27 cellular contexts compared by ENCODE assay signal in genomic region chr12:57181561-57182155, GRCh38. TPM values are rescaled to one million over a fixed set of nuclear protein-coding genes. Genes with fewer than 3 reads are reported as not detected.
A peak's percentile ranks its signal among the peaks of the same experiment; 100 is the strongest.
DNase-seq lines count a peak whose midpoint lies in the region; ATAC-seq and TF ChIP-seq lines count a peak whose summit lies in the region.
"Had no signal": no experiment of that assay in that cellular context is flagged by ENCODE, and none has a peak within 500 bp of the region (broad histone marks: within the 10 kb centered on the region; RNA-seq: fewer than 3 reads in every experiment).

No MANE protein-coding gene starts in this region.

- no peak overlapping the region for H3K14ac ChIP-seq in H9 (ENCODE audit: insufficient read depth, low read length)

- no peak overlapping the region for H3K4ac ChIP-seq in H9 (ENCODE audit: low read depth, low read length)

- no peak overlapping the region for H2BK12ac ChIP-seq in H9 (ENCODE audit: insufficient read length, low read depth, low read length)

- H3K18ac ChIP-seq in H9 (ENCODE audit: insufficient read length, low read depth, low read length), result no peak overlapping the region

- H2BK15ac ChIP-seq in H9 (ENCODE audit: low read depth, low read length), result no peak overlapping the region

- H3K4me2 ChIP-seq in H9 (ENCODE audit: insufficient read depth, insufficient read length, low read length), result no peak overlapping the region

- no peak overlapping the region for H3K4me3 ChIP-seq in BJ (ENCODE audit: low read depth, low read length)
- H3K4me3 ChIP-seq: SK-N-MC, uterus had no signal

- H2AFZ ChIP-seq in H9 (ENCODE audit: low read length), result no peak overlapping the region

- no peak overlapping the region for H4K8ac ChIP-seq in H9 (replicated peaks; ENCODE audit: insufficient read length, low read depth, low read length)

- H3K56ac ChIP-seq in H9 (ENCODE audit: insufficient read length, low read depth, low read length), result no peak overlapping the region

- no peaks in the 10 kb centered on the region for H4K20me1 ChIP-seq in H9 (ENCODE audit: control insufficient read depth, insufficient read depth, insufficient read length)

- H2BK120ac ChIP-seq in H9 (ENCODE audit: low read depth, low read length, poor library complexity, severe bottlenecking), result no peak overlapping the region

- peak; percentile 77 for DNase-seq in BJ (ENCODE audit: low read depth)
- DNase-seq in H9, result no peak
- peak; percentile 37 for DNase-seq in epidermal melanocyte (ENCODE audit: insufficient read length, low spot score)
- no peak for DNase-seq in midbrain (lab: John Stamatoyannopoulos, UW)
- DNase-seq in NCI-H1694 treated with DMSO at 0.1 percent for 48 hours (lab: John Stamatoyannopoulos, UW), result no peak
- DNase-seq: activated CD4-positive, alpha-beta T cell treated with anti-CD3 and anti-CD28 coated beads, Interleukin-2, amount 50 U/mL, for 48 hours; activated CD8-positive, alpha-beta memory T cell treated with anti-CD3 and anti-CD28 coated beads, Interleukin-2, amount 50 U/mL, for 48 hours; activated naive CD8-positive, alpha-beta T cell treated with anti-CD3 and anti-CD28 coated beads, Interleukin-2, amount 10 ng/mL, durations not matched to agents 7 days and 5 days; DMS79; effector memory CD4-positive, alpha-beta T cell; IMR-90; NCI-H1436; NCI-H2171 treated with DMSO at 0.1 percent for 48 hours; NCI-H526; substantia nigra; T-helper 2 cell; uterus; WERI-Rb-1 had no signal

- TF ChIP-seq CTCF in BJ (IDR thresholded peaks at IDR 0.05; ENCODE audit: insufficient read depth, low read depth, low read length) (no peak), H9 (conservative IDR thresholded peaks at IDR 0.05) (no peak), nephron (IDR thresholded peaks at IDR 0.05; ENCODE audit: unreplicated experiment in 3 of 3) (no peak)

- no peak overlapping the region for H2BK20ac ChIP-seq in H9 (ENCODE audit: low read depth, low read length, poor library complexity, severe bottlenecking)

- peaks cover 85% of the 10 kb centered on the region for H3K36me3 ChIP-seq in BJ (ENCODE audit: control insufficient read depth, insufficient read depth, low read length)
- H3K36me3 ChIP-seq: uterus had no signal

- H2BK5ac ChIP-seq in H9 (ENCODE audit: insufficient read length, low read length), result no peak overlapping the region

- peak overlapping the region in 2 of 3 experiments; percentile 30 to 32; a peak in 3 of 7 replicates for H3K27ac Mint-ChIP-seq in H9
- peak overlapping the region in 2 of 3 experiments; percentile 6 to 11 for H3K27ac Mint-ChIP-seq in nephron
- H3K27ac Mint-ChIP-seq: activated naive CD8-positive, alpha-beta T cell treated with anti-CD3 and anti-CD28 coated beads, Interleukin-2, amount 10 ng/mL, durations not matched to agents 7 days and 5 days; natural killer cell treated with Interleukin-12 subunit alpha and Interleukin-12 subunit beta and Interleukin-15 and Interleukin-18, amount 100 ng/mL, for 72 hours had no signal

- H3K23ac ChIP-seq in H9 (ENCODE audit: insufficient read length, low read depth, low read length), result no peak overlapping the region

- no peaks in the 10 kb centered on the region for H3K79me1 ChIP-seq in H9 (ENCODE audit: insufficient read depth, low read depth, low read length, poor library complexity, severe bottlenecking)

- H4K5ac ChIP-seq in H9 (ENCODE audit: insufficient read length, low read depth, low read length), result no peak overlapping the region

- peaks cover 4 to 5% of the 10 kb centered on the region in 2 experiments for H3K4me1 Mint-ChIP-seq in H9
- peaks cover 7% of the 10 kb centered on the region for H3K4me1 Mint-ChIP-seq in nephron

- H3K23me2 ChIP-seq in H9 (ENCODE audit: insufficient read length, low read depth, low read length, poor library complexity, severe bottlenecking), result no peaks in the 10 kb centered on the region

- ATAC-seq in GM21717 (IDR thresholded peaks at IDR 0.05; ENCODE audit: unreplicated experiment) (no peak), GM18867 (IDR thresholded peaks at IDR 0.05; ENCODE audit: unreplicated experiment) (no peak)
- ATAC-seq: natural killer cell treated with Interleukin-12 subunit alpha and Interleukin-12 subunit beta and Interleukin-15 and Interleukin-18, amount 100 ng/mL, for 72 hours had no signal

- no peak overlapping the region for H3K27ac ChIP-seq in H9 (ENCODE audit: insufficient read length, low read depth, low read length)
- H3K27ac ChIP-seq: HL-60, SK-N-MC, WERI-Rb-1 had no signal

- no peaks in the 10 kb centered on the region for H3K79me2 ChIP-seq in H9 (ENCODE audit: insufficient read depth, low read length)

- CTCF ChIA-PET in BJ (lab: Yijun Ruan, JAX), result interaction anchor here (1.0 to 12.5 kb wide), 8 partner anchors 9 to 70 kb away, joined by 3 to 181 read pairs (median 6); partner anchors contain the start of genes LRP1 and STAT6

- no peaks in the 10 kb centered on the region for H3K4me1 ChIP-seq in H9 (ENCODE audit: insufficient read depth, low read length)
- H3K4me1 ChIP-seq: uterus had no signal

- no peaks in the 10 kb centered on the region for H3K9me3 ChIP-seq in H9 (ENCODE audit: control insufficient read depth, low read depth, low read length)
- H3K9me3 ChIP-seq: uterus had no signal

- H3K9me3 Mint-ChIP-seq in H9 (no peaks in the 10 kb centered on the region), nephron (no peaks in the 10 kb centered on the region)
- H3K9me3 Mint-ChIP-seq: activated naive CD8-positive, alpha-beta T cell treated with anti-CD3 and anti-CD28 coated beads, Interleukin-2, amount 10 ng/mL, durations not matched to agents 7 days and 5 days; natural killer cell treated with Interleukin-12 subunit alpha and Interleukin-12 subunit beta and Interleukin-15 and Interleukin-18, amount 100 ng/mL, for 72 hours had no signal

- no peak overlapping the region for H3K4me3 Mint-ChIP-seq in H9
- H3K4me3 Mint-ChIP-seq in nephron, result no peak overlapping the region
- H3K4me3 Mint-ChIP-seq: activated naive CD8-positive, alpha-beta T cell treated with anti-CD3 and anti-CD28 coated beads, Interleukin-2, amount 10 ng/mL, durations not matched to agents 7 days and 5 days; natural killer cell treated with Interleukin-12 subunit alpha and Interleukin-12 subunit beta and Interleukin-15 and Interleukin-18, amount 100 ng/mL, for 72 hours had no signal

- no peak overlapping the region for H2AK5ac ChIP-seq in H9 (ENCODE audit: insufficient read length, low read length)

- H3T11ph ChIP-seq in H9 (ENCODE audit: low read length), result no peak overlapping the region

- WGBS in H9 (ENCODE audit: extremely low coverage, insufficient read length, low lambda C conversion rate), result no CpG with 5 or more reads among the region's 5 CpGs

- H3K36me3 Mint-ChIP-seq in H9 (ENCODE audit: insufficient read depth in 1 of 3, low read depth in 3 of 3), result peaks cover 50 to 92% (median 91%) of the 10 kb centered on the region in 3 experiments; a peak in 6 of 7 replicates
- peaks cover 57% of the 10 kb centered on the region for H3K36me3 Mint-ChIP-seq in nephron (ENCODE audit: low read depth)
- H3K36me3 Mint-ChIP-seq: activated naive CD8-positive, alpha-beta T cell treated with anti-CD3 and anti-CD28 coated beads, Interleukin-2, amount 10 ng/mL, durations not matched to agents 7 days and 5 days; natural killer cell treated with Interleukin-12 subunit alpha and Interleukin-12 subunit beta and Interleukin-15 and Interleukin-18, amount 100 ng/mL, for 72 hours had no signal

- no peak overlapping the region for H4K91ac ChIP-seq in H9 (ENCODE audit: insufficient read length, low read depth, low read length)

- H3K9ac ChIP-seq in H9 (ENCODE audit: extremely low read depth, insufficient read length, low read length), result no peak overlapping the region

- H3K27me3 Mint-ChIP-seq in H9 (ENCODE audit: low read depth) (no peaks in the 10 kb centered on the region), nephron (ENCODE audit: low read depth) (no peaks in the 10 kb centered on the region)
- H3K27me3 Mint-ChIP-seq: activated naive CD8-positive, alpha-beta T cell treated with anti-CD3 and anti-CD28 coated beads, Interleukin-2, amount 10 ng/mL, durations not matched to agents 7 days and 5 days had no signal

- POLR2A ChIA-PET in BJ (lab: Charles Lee), result interaction anchor here (0.6 kb wide), 1 partner anchor 54 kb away, joined by 5 read pairs; the partner anchor contains the start of gene LRP1

- H3K27me3 ChIP-seq in BJ (ENCODE audit: control insufficient read depth, insufficient read depth, low read length), result no peaks in the 10 kb centered on the region
- no peaks in the 10 kb centered on the region for H3K27me3 ChIP-seq in H9 (ENCODE audit: insufficient read depth, low read length)
- H3K27me3 ChIP-seq: uterus had no signal

RNA-seq across cellular contexts. Expression of gene LRP1-AS, which starts 34.2 kb away (rescaled TPM):
- not detected in 2 replicates for polyA plus RNA-seq in BJ (2011; rRNA removed)
- not detected in 2 replicates for polyA minus RNA-seq in BJ (2011; rRNA and poly(A)+ RNA removed)
- total RNA-seq in H9 (2021), result not detected in 2 replicates
- total RNA-seq: activated naive CD8-positive, alpha-beta T cell treated with anti-CD3 and anti-CD28 coated beads, Interleukin-2, amount 10 ng/mL, durations not matched to agents 7 days and 5 days; fibroblast of lung; H4; IMR-90; M059J; natural killer cell treated with Interleukin-12 subunit alpha and Interleukin-12 subunit beta and Interleukin-15 and Interleukin-18, amount 100 ng/mL, for 72 hours; uterus had no signal
- polyA plus RNA-seq: fibroblast of lung, IMR-90 had no signal

RNA-seq across cellular contexts. Expression of gene NXPH4, which starts 34.9 kb away (rescaled TPM):
- 1.4 and 2.8 TPM in 2 replicates for polyA plus RNA-seq in BJ (2011; rRNA removed)
- 1.8 and 2.2 TPM in 2 replicates for polyA minus RNA-seq in BJ (2011; rRNA and poly(A)+ RNA removed)
- total RNA-seq in H9 (2021), result 2.1 and 2.8 TPM in 2 replicates

RNA-seq across cellular contexts. Expression of gene SHMT2, which starts 47.9 kb away (rescaled TPM):
- 299 and 550 TPM in 2 replicates for polyA plus RNA-seq in BJ (2011; rRNA removed)
- 213 and 403 TPM in 2 replicates for polyA minus RNA-seq in BJ (2011; rRNA and poly(A)+ RNA removed)
- total RNA-seq in H9 (2021), result 257 and 260 TPM in 2 replicates

RNA-seq across cellular contexts. Expression of gene LRP1, which starts 53.4 kb away (rescaled TPM):
- polyA plus RNA-seq in BJ (2011; rRNA removed), result 58.5 and 117 TPM in 2 replicates
- 200 and 323 TPM in 2 replicates for polyA minus RNA-seq in BJ (2011; rRNA and poly(A)+ RNA removed)
- 98.4 and 115 TPM in 2 replicates for total RNA-seq in H9 (2021)

Comparison
In these comparisons a context has a peak if more than half of its experiments do, and no peak if none do; other contexts are left out.
1. DNase-seq: peak in BJ (single experiment) and epidermal melanocyte (single experiment); none in H9 (single experiment), midbrain (single experiment) and NCI-H1694 treated with DMSO at 0.1 percent for 48 hours (single experiment).